ENCODE assay signal across 12 cellular contexts in genomic region chr9:33129251-33129885, GRCh38. TPM values are rescaled to one million over a fixed set of nuclear protein-coding genes. Genes with fewer than 3 reads are reported as not detected.
DNase-seq lines count a peak whose midpoint lies in the region; ATAC-seq and TF ChIP-seq lines count a peak whose summit lies in the region.
"Had no signal": no experiment of that assay in that cellular context is flagged by ENCODE, and none has a peak within 500 bp of the region (broad histone marks: within the 10 kb centered on the region; RNA-seq: fewer than 3 reads in every experiment).

No MANE protein-coding gene starts in this region.

- H3K27me3 Mint-ChIP-seq in CD8-positive, alpha-beta memory T cell: peaks cover 0 to 8% of the 10 kb centered on the region in 2 donors
- H3K27me3 Mint-ChIP-seq in immature natural killer cell (ENCODE audit: low read depth in 3 of 3) (peaks cover 12 to 34% (median 20%) of the 10 kb centered on the region in 3 donors), progenitor cell of endocrine pancreas (no peaks in the 10 kb centered on the region)

- no peaks in the 10 kb centered on the region for H3K9me3 Mint-ChIP-seq in CD8-positive, alpha-beta memory T cell
- H3K9me3 Mint-ChIP-seq in immature natural killer cell: no peaks in the 10 kb centered on the region
- H3K9me3 Mint-ChIP-seq in progenitor cell of endocrine pancreas (ENCODE audit: low read depth): no peaks in the 10 kb centered on the region

- H2AFZ ChIP-seq in PC-3 (ENCODE audit: low read length): no peak overlapping the region

- no peak overlapping the region for H3K4me3 ChIP-seq in CD8-positive, alpha-beta memory T cell (ENCODE audit: low read length)
- H3K4me3 ChIP-seq in PC-3 (ENCODE audit: low read length): peak overlapping the region; percentile 22; the same call in 1 of the 2 replicates
- H3K4me3 ChIP-seq: esophagus muscularis mucosa had no signal

- BruUV-seq in PC-3 (replicated peaks; lab: Mats Ljungman, UMichigan): no TSS peak

- H3K9me3 ChIP-seq in CD8-positive, alpha-beta memory T cell (ENCODE audit: low read length): no peaks in the 10 kb centered on the region
- no peaks in the 10 kb centered on the region for H3K9me3 ChIP-seq in PC-3 (ENCODE audit: low read length)
- H3K9me3 ChIP-seq: esophagus muscularis mucosa had no signal

- H3K27me3 ChIP-seq in CD8-positive, alpha-beta memory T cell (ENCODE audit: insufficient read depth, low read length, poor library complexity, severe bottlenecking): no peaks in the 10 kb centered on the region
- no peaks in the 10 kb centered on the region for H3K27me3 ChIP-seq in PC-3 (ENCODE audit: low read length)
- H3K27me3 ChIP-seq: esophagus muscularis mucosa had no signal

- no peaks in the 10 kb centered on the region for H3F3A ChIP-seq in PC-3 (ENCODE audit: low read length, unreplicated experiment)

- POLR2A ChIA-PET in CD8-positive, alpha-beta memory T cell (lab: Charles Lee): no interaction called here
- POLR2A ChIA-PET in PC-3 (lab: Charles Lee; ENCODE audit: unreplicated experiment): no interaction called here

- intact Hi-C loops in PC-3 (cut with micrococcal nuclease): no loop called here

- ATAC-seq in PC-3 (no peak), HG02763 (IDR thresholded peaks at IDR 0.05; ENCODE audit: unreplicated experiment) (no peak), GM21390 (IDR thresholded peaks at IDR 0.05; ENCODE audit: unreplicated experiment) (no peak)

- peaks cover 44% of the 10 kb centered on the region for H3K36me3 ChIP-seq in CD8-positive, alpha-beta memory T cell (ENCODE audit: insufficient read depth, low read length)
- peaks cover 13% of the 10 kb centered on the region for H3K36me3 ChIP-seq in PC-3 (ENCODE audit: low read depth, low read length)

- peak overlapping the region; percentile 39 to 99 (median 92) for H3K27ac Mint-ChIP-seq in CD8-positive, alpha-beta memory T cell
- peak overlapping the region; percentile 98 to 100 (median 100) for H3K27ac Mint-ChIP-seq in immature natural killer cell
- peak overlapping the region; percentile 38 for H3K27ac Mint-ChIP-seq in progenitor cell of endocrine pancreas

- DNase-seq in CD8-positive, alpha-beta memory T cell: no peak
- DNase-seq in PC-3 (no peak), immature natural killer cell (no peak), progenitor cell of endocrine pancreas (ENCODE audit: low spot score, unreplicated experiment) (no peak), NCI-H82 (lab: John Stamatoyannopoulos, UW) (no peak), NCI-H146 (lab: John Stamatoyannopoulos, UW) (no peak)
- DNase-seq: activated T-cell treated with anti-CD3 and anti-CD28 coated beads, Interleukin-2, amount 50 U/mL, for 1 hour; NCI-H446 treated with DMSO at 0.1 percent for 48 hours; RPMI8226 had no signal

- CTCF ChIA-PET in CD8-positive, alpha-beta memory T cell (lab: Charles Lee): interaction anchor here (1.5 to 1.9 kb wide), 2 partner anchors 42 to 97 kb away, joined by 3 to 4 read pairs; no protein-coding TSS in a partner anchor
- CTCF ChIA-PET in PC-3 (lab: Charles Lee): no interaction called here

- peaks cover 31 to 93% (median 40%) of the 10 kb centered on the region in 3 donors for H3K36me3 Mint-ChIP-seq in CD8-positive, alpha-beta memory T cell
- H3K36me3 Mint-ChIP-seq in immature natural killer cell (peaks cover 34 to 62% (median 39%) of the 10 kb centered on the region in 3 donors), progenitor cell of endocrine pancreas (ENCODE audit: insufficient read depth) (peaks cover 28% of the 10 kb centered on the region)

- H3K4me1 Mint-ChIP-seq in CD8-positive, alpha-beta memory T cell: peaks cover 71 to 85% (median 75%) of the 10 kb centered on the region in 3 donors
- H3K4me1 Mint-ChIP-seq in immature natural killer cell (peaks cover 90% of the 10 kb centered on the region in 2 donors), progenitor cell of endocrine pancreas (ENCODE audit: low read depth) (peaks cover 24% of the 10 kb centered on the region)

- TF ChIP-seq CTCF in PC-3 (conservative IDR thresholded peaks at IDR 0.05; ENCODE audit: low read depth, low read length): no peak
- no peak for TF ChIP-seq CTCF in progenitor cell of endocrine pancreas (IDR thresholded peaks at IDR 0.05; ENCODE audit: unreplicated experiment)

- H3K79me2 ChIP-seq in PC-3 (ENCODE audit: low read length): peaks cover 13% of the 10 kb centered on the region

- no peaks in the 10 kb centered on the region; the same call in 1 of the 2 replicates for H4K20me1 ChIP-seq in PC-3 (ENCODE audit: low read length)

- H3K9me2 ChIP-seq in PC-3 (replicated peaks; ENCODE audit: low read length): no peaks in the 10 kb centered on the region

- peaks cover 31% of the 10 kb centered on the region for H3K4me1 ChIP-seq in CD8-positive, alpha-beta memory T cell (ENCODE audit: insufficient read depth, low read length)
- peaks cover 34% of the 10 kb centered on the region for H3K4me1 ChIP-seq in PC-3 (ENCODE audit: insufficient read depth, low read length)

- H3K27ac ChIP-seq in CD8-positive, alpha-beta memory T cell (ENCODE audit: low read depth, low read length): no peak overlapping the region
- peak overlapping the region; percentile 33 for H3K27ac ChIP-seq in PC-3 (ENCODE audit: low read length)
- H3K27ac ChIP-seq: esophagus muscularis mucosa had no signal

- H3K9ac ChIP-seq in PC-3 (ENCODE audit: low read length): no peak overlapping the region

- peak overlapping the region; percentile 32; the same call in 1 of the 2 replicates for H3K4me2 ChIP-seq in PC-3 (ENCODE audit: low read length)

- peak overlapping the region in 4 of 7 donors; percentile 6 to 49 (median 20) for H3K4me3 Mint-ChIP-seq in CD8-positive, alpha-beta memory T cell
- H3K4me3 Mint-ChIP-seq in immature natural killer cell (peak overlapping the region; percentile 34 to 90 (median 86)), progenitor cell of endocrine pancreas (ENCODE audit: low read depth) (no peak overlapping the region)

RNA-seq across cellular contexts. Expression of gene B4GALT1, which starts 37.8 kb away (rescaled TPM):
- 10 to 100 TPM; 38.0 to 38.3 TPM for total RNA-seq in CD8-positive, alpha-beta memory T cell
- polyA plus RNA-seq in CD8-positive, alpha-beta memory T cell: 41.6 TPM
- total RNA-seq in PC-3 (2014; rRNA removed) (14.8 and 23.1 TPM in 2 replicates), progenitor cell of endocrine pancreas (49.9 and 53.1 TPM in 2 replicates)
- 10 to 100 TPM; 21.7 to 49.2 (median 44.2) TPM for polyA plus RNA-seq in immature natural killer cell

RNA-seq across cellular contexts. Expression of gene SMU1, which starts 52.9 kb away (rescaled TPM):
- 10 to 100 TPM; 27.5 to 27.6 TPM for total RNA-seq in CD8-positive, alpha-beta memory T cell
- polyA plus RNA-seq in CD8-positive, alpha-beta memory T cell: 21.2 TPM
- total RNA-seq in PC-3 (2014; rRNA removed): 17.4 and 17.6 TPM in 2 replicates
- polyA plus RNA-seq in immature natural killer cell: 10 to 100 TPM; 15.5 to 35.7 (median 22.5) TPM
- total RNA-seq in progenitor cell of endocrine pancreas: 25.2 and 25.4 TPM in 2 replicates

Comparison
In these comparisons a context has a peak if more than half of its experiments do, and no peak if none do; other contexts are left out.
1. H3K27ac Mint-ChIP-seq: peak in every context shown above with its lines; median percentile 100 in immature natural killer cell; 92 in CD8-positive, alpha-beta memory T cell; 38 in progenitor cell of endocrine pancreas.